In genomic region chr7:83472376-83472775, GRCh38 we compare ENCODE assay signal across 26 cellular contexts.
"Had no signal": no experiment of that assay in that cellular context is flagged by ENCODE, and none has a peak within 500 bp of the region (broad histone marks: within the 10 kb centered on the region; RNA-seq: fewer than 3 reads in every experiment).

No MANE protein-coding gene starts in this region.

- H2AFZ ChIP-seq: parathyroid adenoma had no signal

- H3K9me3 ChIP-seq: ovary, psoas muscle, right lobe of liver, sigmoid colon, spleen, stomach, thoracic aorta, thyroid gland, tibial nerve, upper lobe of left lung, vagina had no signal

- H3K4me1 ChIP-seq: parathyroid adenoma, psoas muscle, right lobe of liver, spleen had no signal

- DNase-seq: natural killer cell; occipital lobe; ovary; posterior cingulate gyrus; psoas muscle; right cardiac atrium; right lobe of liver; sigmoid colon; spleen; stimulated activated CD4-positive, alpha-beta T cell treated with anti-CD3 and anti-CD28 coated beads, Interleukin-12 subunit alpha, Interleukin-12 subunit beta, amount 100 ng/mL, for 4 hours; stimulated activated CD4-positive, alpha-beta T cell treated with anti-CD3 and anti-CD28 coated beads, Interleukin-1b, Interleukin-23, amount 100 ng/mL, for 48 hours; stimulated activated CD4-positive, alpha-beta T cell treated with anti-CD3 and anti-CD28 coated beads, Interleukin-4, amount 100 ng/mL, for 24 hours; stimulated activated naive B cell treated with anti-CD40 and anti-IgM and Interleukin-4, amounts not matched to agents 10 μg/mL and 1 μg/mL and 100 μg/mL, for 72 hours; stimulated activated naive CD4-positive, alpha-beta T cell treated with Interleukin-2 at 50 U/mL for 16 hours; stomach; thyroid gland; trophoblast cell; upper lobe of left lung had no signal

- H3K27me3 ChIP-seq: neural progenitor cell, ovary, right lobe of liver, sigmoid colon, spleen, stomach, thyroid gland, tibial nerve, upper lobe of left lung, vagina had no signal

- H3K9ac ChIP-seq: neural progenitor cell, parathyroid adenoma had no signal

- H3K79me2 ChIP-seq: parathyroid adenoma had no signal

- H3K27ac ChIP-seq: neural progenitor cell, ovary, parathyroid adenoma, psoas muscle, right lobe of liver, sigmoid colon, skin epidermis, spleen, stomach, thoracic aorta, thyroid gland, tibial nerve, upper lobe of left lung, vagina had no signal

- ATAC-seq: natural killer cell; psoas muscle; right cardiac atrium; right lobe of liver; stimulated activated effector memory CD8-positive, alpha-beta T cell treated with anti-CD3 and anti-CD28 coated beads, Interleukin-12 subunit alpha, Interleukin-12 subunit beta, amount 100 ng/mL, for 72 hours; stimulated activated naive B cell treated with anti-CD40 and anti-IgM and Interleukin-4, amounts not matched to agents 10 μg/mL and 1 μg/mL and 100 μg/mL, for 72 hours had no signal

- H3K36me3 ChIP-seq: neural progenitor cell, ovary, right lobe of liver, sigmoid colon, spleen, stomach, thoracic aorta, thyroid gland, tibial nerve, upper lobe of left lung, vagina had no signal

- H3K4me2 ChIP-seq: neural progenitor cell, smooth muscle cell had no signal

- H3K4me3 ChIP-seq: neural progenitor cell, ovary, psoas muscle, right lobe of liver, sigmoid colon, skin epidermis, smooth muscle cell, spleen, stomach, thoracic aorta, thyroid gland, tibial nerve, upper lobe of left lung, vagina had no signal
